17 cellular contexts compared by ENCODE assay signal in the genomic region with DNA sequence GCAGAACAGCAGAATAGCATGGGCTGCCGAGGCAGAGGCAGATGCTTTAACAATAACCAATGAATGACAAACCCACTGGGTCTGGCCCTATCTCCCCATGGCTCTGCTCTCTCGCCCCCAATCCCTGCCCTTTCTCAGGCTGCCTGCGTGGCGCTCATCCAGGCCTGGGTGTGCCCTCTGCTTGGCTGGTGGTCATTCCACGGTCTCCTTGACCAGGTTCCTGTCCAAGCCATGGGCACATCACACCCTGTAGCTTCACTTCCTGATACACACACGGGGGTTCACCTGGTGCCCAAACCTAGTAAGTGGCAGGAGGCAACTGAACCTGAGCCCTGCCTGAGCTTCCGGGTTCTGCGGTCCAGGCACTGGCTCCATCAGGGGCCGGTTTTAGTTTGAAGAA.
DNase-seq lines count a peak whose midpoint lies in the region; ATAC-seq, FAIRE-seq and TF ChIP-seq lines count a peak whose summit lies in the region.
"Had no signal": no experiment of that assay in that cellular context is flagged by ENCODE, and none has a peak within 500 bp of the region (broad histone marks: within the 10 kb centered on the region; RNA-seq: fewer than 3 reads in every experiment).

No MANE protein-coding gene starts in this region.

- H3K36me3 ChIP-seq in GM23338 (ENCODE audit: insufficient read depth) (no peaks in the 10 kb centered on the region), astrocyte (ENCODE audit: insufficient read depth, low read length) (peaks cover 3% of the 10 kb centered on the region), endodermal cell (ENCODE audit: control insufficient read depth, insufficient read depth, low read length) (peaks cover 16% of the 10 kb centered on the region), neuronal stem cell (replicated peaks in 1 of 2; ENCODE audit: control insufficient read depth in 2 of 2, insufficient read depth in 2 of 2, low read length in 2 of 2) (peaks cover 0 to 13% of the 10 kb centered on the region in 2 donors), tibial nerve (peaks cover 0 to 23% (median 0%) of the 10 kb centered on the region in 3 donors)

- H2AFZ ChIP-seq in GM23338 (no peak overlapping the region), astrocyte (ENCODE audit: low read depth, low read length) (no peak overlapping the region), neuronal stem cell (ENCODE audit: low read length) (peak overlapping the region; percentile 10)

- H3K36me3 Mint-ChIP-seq in GM23338 (ENCODE audit: low read depth) (peaks cover 19% of the 10 kb centered on the region), astrocyte (ENCODE audit: low read depth, unreplicated experiment) (peaks cover 23% of the 10 kb centered on the region), endodermal cell (ENCODE audit: low read depth) (peaks cover 18% of the 10 kb centered on the region)

- no peak overlapping the region for H3K4me3 Mint-ChIP-seq in GM23338
- H3K4me3 Mint-ChIP-seq in astrocyte (ENCODE audit: unreplicated experiment), result no peak overlapping the region
- H3K4me3 Mint-ChIP-seq in endodermal cell, result no peak overlapping the region
- H3K4me3 Mint-ChIP-seq: CD4-positive, alpha-beta T cell had no signal

- H3K14ac ChIP-seq in neuronal stem cell (ENCODE audit: low read length), result no peak overlapping the region

- no peak overlapping the region for H3K27ac ChIP-seq in GM23338 (ENCODE audit: low read depth)
- no peak overlapping the region for H3K27ac ChIP-seq in astrocyte (ENCODE audit: low read depth, low read length)
- no peak overlapping the region for H3K27ac ChIP-seq in endodermal cell (ENCODE audit: low read depth, low read length)
- no peak overlapping the region for H3K27ac ChIP-seq in neuronal stem cell (replicated peaks; ENCODE audit: low read length)
- no peak overlapping the region for H3K27ac ChIP-seq in tibial nerve
- H3K27ac ChIP-seq: BLaER1 treated with 17β-estradiol and CSF1 and Interleukin-3, amounts not matched to agents 10 nM and 100 nM had no signal

- H3K79me2 ChIP-seq in GM23338 (replicated peaks; ENCODE audit: insufficient read depth) (no peaks in the 10 kb centered on the region), astrocyte (ENCODE audit: insufficient read depth, low read length) (no peaks in the 10 kb centered on the region)

- no peak overlapping the region for H2BK5ac ChIP-seq in neuronal stem cell (ENCODE audit: low read length)

- DNase-seq in GM23338 (ENCODE audit: low spot score) (no peak), astrocyte (ENCODE audit: low read depth) (no peak), endodermal cell (peak; percentile 45), neuronal stem cell (ENCODE audit: low spot score) (no peak), tibial nerve (ENCODE audit: low spot score in 2 of 2) (no peak), T-helper 2 cell (no peak), NCI-H2081 treated with DMSO at 0.1 percent for 48 hours (lab: John Stamatoyannopoulos, UW) (no peak), KBM-7 (no peak)
- DNase-seq: ACHN; Calu3; CD4-positive, alpha-beta T cell; DMS 273 treated with DMSO at 0.1 percent for 48 hours had no signal

- no peak overlapping the region for H2BK15ac ChIP-seq in neuronal stem cell (ENCODE audit: low read length)

- H3K79me1 ChIP-seq in neuronal stem cell (ENCODE audit: low read depth, low read length), result no peaks in the 10 kb centered on the region

- H3K4me3 ChIP-seq in GM23338 (no peak overlapping the region), astrocyte (ENCODE audit: insufficient read depth, low read depth, low read length) (no peak overlapping the region), endodermal cell (ENCODE audit: low read length) (no peak overlapping the region), neuronal stem cell (ENCODE audit: low read length in 2 of 2) (no peak overlapping the region), tibial nerve (no peak overlapping the region)
- H3K4me3 ChIP-seq: BLaER1 treated with 17β-estradiol and CSF1 and Interleukin-3, amounts not matched to agents 10 nM and 100 nM had no signal

- 79 to 91% methylated on average over 6 to 9 of the region's 9 CpGs for WGBS in endodermal cell (ENCODE audit: insufficient coverage in 1 of 2, insufficient read length in 1 of 2), 2 experiments
- no CpG with 5 or more reads among the region's 9 CpGs for WGBS in neuronal stem cell (ENCODE audit: extremely low coverage in 2 of 2, insufficient read length in 2 of 2, insufficient replicate concordance in 1 of 2), 2 donors
- WGBS in tibial nerve, 2 donors, result 64 to 68% methylated on average over 9 of the region's 9 CpGs

- H3K9me3 Mint-ChIP-seq in GM23338 (peaks cover 12% of the 10 kb centered on the region; the same call in 2 of the 3 replicates), astrocyte (ENCODE audit: unreplicated experiment) (peaks cover 10% of the 10 kb centered on the region), endodermal cell (peaks cover 6% of the 10 kb centered on the region)

- TF ChIP-seq CTCF in GM23338 (conservative IDR thresholded peaks at IDR 0.05; ENCODE audit: low read depth in 2 of 2), result no peak
- TF ChIP-seq CTCF in astrocyte (IDR thresholded peaks at IDR 0.05; ENCODE audit: insufficient read depth, low read depth, low read length), result no peak
- TF ChIP-seq CTCF in endodermal cell (conservative IDR thresholded peaks at IDR 0.05), result no peak
- TF ChIP-seq CTCF in tibial nerve (IDR thresholded peaks at IDR 0.05), result no peak

- ATAC-seq in GM23338, result peak; percentile 58
- ATAC-seq: HCT116 had no signal

- no peak overlapping the region for H3K23ac ChIP-seq in neuronal stem cell (ENCODE audit: low read depth, low read length, poor library complexity)

- H3K9me2 ChIP-seq in GM23338 (ENCODE audit: insufficient read depth), result peaks cover 4% of the 10 kb centered on the region; the same call in 1 of the 2 replicates

- H3K9me3 ChIP-seq in astrocyte (ENCODE audit: insufficient read depth, low read depth, low read length) (peaks cover 6% of the 10 kb centered on the region), endodermal cell (ENCODE audit: control insufficient read depth, low read length) (peaks cover 7% of the 10 kb centered on the region), neuronal stem cell (replicated peaks in 1 of 2; ENCODE audit: control insufficient read depth in 2 of 2, insufficient read depth in 1 of 2, low read depth in 1 of 2, low read length in 2 of 2) (no peaks in the 10 kb centered on the region), tibial nerve (peaks cover 0 to 14% (median 0%) of the 10 kb centered on the region in 4 donors)

- no peak overlapping the region for H2BK120ac ChIP-seq in neuronal stem cell (ENCODE audit: low read depth, low read length)

- H3K4me2 ChIP-seq in GM23338 (no peak overlapping the region), astrocyte (ENCODE audit: low read length) (no peak overlapping the region), neuronal stem cell (ENCODE audit: insufficient read depth, low read length, poor library complexity, severe bottlenecking) (no peak overlapping the region)
- H3K4me2 ChIP-seq: BLaER1 treated with 17β-estradiol and CSF1 and Interleukin-3, amounts not matched to agents 10 nM and 100 nM had no signal

- H3K9ac ChIP-seq in astrocyte (ENCODE audit: low read length), result no peak overlapping the region
- H3K9ac ChIP-seq in endodermal cell (ENCODE audit: extremely low read depth, low read length, poor library complexity, severe bottlenecking), result no peak overlapping the region
- no peak overlapping the region for H3K9ac ChIP-seq in neuronal stem cell (ENCODE audit: low read depth, low read length, poor library complexity)
- H3K9ac ChIP-seq: BLaER1 treated with 17β-estradiol and CSF1 and Interleukin-3, amounts not matched to agents 10 nM and 100 nM had no signal

- no peak overlapping the region for H4K8ac ChIP-seq in neuronal stem cell (ENCODE audit: low read depth, low read length)

- H4K20me1 ChIP-seq in GM23338 (replicated peaks; ENCODE audit: insufficient read depth), result no peaks in the 10 kb centered on the region
- H4K20me1 ChIP-seq in astrocyte (ENCODE audit: insufficient read depth, low read length), result peaks cover 6% of the 10 kb centered on the region

- no peak for TF ChIP-seq EP300 in tibial nerve (IDR thresholded peaks at IDR 0.05)

- no peak overlapping the region for H2BK12ac ChIP-seq in neuronal stem cell (ENCODE audit: low read length)

- no peak overlapping the region for H2AK5ac ChIP-seq in neuronal stem cell (ENCODE audit: low read depth, low read length)

- H4K91ac ChIP-seq in neuronal stem cell (ENCODE audit: low read depth, low read length, poor library complexity), result no peak overlapping the region

- H3K18ac ChIP-seq in neuronal stem cell (ENCODE audit: low read length), result peak overlapping the region; percentile 38

- H3F3A ChIP-seq in GM23338 (replicated peaks; ENCODE audit: low read depth), result no peaks in the 10 kb centered on the region

- H3K27me3 Mint-ChIP-seq in GM23338 (ENCODE audit: insufficient read depth, low read depth, poor library complexity) (peaks cover 14% of the 10 kb centered on the region), astrocyte (ENCODE audit: low read depth, unreplicated experiment) (peaks cover 11% of the 10 kb centered on the region), endodermal cell (ENCODE audit: insufficient read depth) (peaks cover 9% of the 10 kb centered on the region)
- H3K27me3 Mint-ChIP-seq: CD4-positive, alpha-beta T cell had no signal

- TF ChIP-seq POLR2A in tibial nerve (IDR thresholded peaks at IDR 0.05), result no peak

- in situ Hi-C loops in KBM-7 (cut with MboI; ENCODE audit: low pct_unique_long_range_greater_than_20kb, low sequenced_read_pairs), result no loop called here

- no peak for FAIRE-seq in astrocyte (lab: Jason Lieb, UNC)
- FAIRE-seq: GM12891, H54, HTR-8/SVneo had no signal

- H3K27me3 ChIP-seq in GM23338 (ENCODE audit: insufficient read depth) (no peaks in the 10 kb centered on the region), astrocyte (ENCODE audit: insufficient read depth, low read length) (no peaks in the 10 kb centered on the region), endodermal cell (ENCODE audit: control insufficient read depth, insufficient read depth, low read length, poor library complexity, severe bottlenecking) (no peaks in the 10 kb centered on the region), neuronal stem cell (ENCODE audit: control insufficient read depth in 3 of 3, insufficient read depth in 3 of 3, low read depth in 1 of 3, low read length in 3 of 3) (no peaks in the 10 kb centered on the region), tibial nerve (no peaks in the 10 kb centered on the region)
- H3K27me3 ChIP-seq: BLaER1 treated with 17β-estradiol and CSF1 and Interleukin-3, amounts not matched to agents 10 nM and 100 nM had no signal

- H3K4ac ChIP-seq in neuronal stem cell (ENCODE audit: low read length), result no peak overlapping the region

- peaks cover 2% of the 10 kb centered on the region; the same call in 2 of the 3 replicates for H3K4me1 Mint-ChIP-seq in GM23338
- H3K4me1 Mint-ChIP-seq in astrocyte (ENCODE audit: low read depth, unreplicated experiment), result peaks cover 5% of the 10 kb centered on the region
- no peaks in the 10 kb centered on the region for H3K4me1 Mint-ChIP-seq in endodermal cell

- H3K27ac Mint-ChIP-seq in GM23338 (no peak overlapping the region), astrocyte (ENCODE audit: unreplicated experiment) (peak overlapping the region; percentile 68), endodermal cell (no peak overlapping the region)
- H3K27ac Mint-ChIP-seq: CD4-positive, alpha-beta T cell had no signal

- no peaks in the 10 kb centered on the region for H3K4me1 ChIP-seq in GM23338 (ENCODE audit: insufficient read depth)
- H3K4me1 ChIP-seq in astrocyte (ENCODE audit: insufficient read depth, low read length), result no peaks in the 10 kb centered on the region
- H3K4me1 ChIP-seq in endodermal cell (ENCODE audit: control insufficient read depth, insufficient read depth, low read length), result no peaks in the 10 kb centered on the region
- H3K4me1 ChIP-seq in neuronal stem cell (ENCODE audit: control insufficient read depth in 2 of 2, insufficient read depth in 1 of 2, low read depth in 1 of 2, low read length in 2 of 2), result no peaks in the 10 kb centered on the region
- peaks cover 0 to 9% (median 2%) of the 10 kb centered on the region in 4 donors for H3K4me1 ChIP-seq in tibial nerve
